Comparison of ENCODE assay signal across 9 cellular contexts in the genomic region with DNA sequence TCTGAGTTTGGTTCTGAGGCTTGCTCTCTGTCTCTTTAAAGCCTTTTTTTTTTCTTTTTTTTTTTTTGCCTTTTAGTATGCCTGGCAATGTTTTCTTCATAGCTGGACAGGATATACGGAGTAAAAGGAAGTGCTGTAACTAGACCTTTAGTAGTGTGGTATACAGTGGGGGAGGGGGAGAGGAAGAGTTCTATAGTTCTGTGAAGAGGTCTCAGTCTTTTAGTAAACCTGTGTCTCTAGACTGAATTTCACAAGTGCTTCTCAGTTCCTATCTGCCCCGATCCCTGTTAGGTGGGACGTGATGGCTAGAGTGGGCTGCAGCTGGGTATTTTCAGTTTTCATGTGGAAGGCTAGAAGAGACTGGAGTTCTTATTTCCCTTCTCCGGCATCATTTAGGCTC. TPM values are rescaled to one million over a fixed set of nuclear protein-coding genes. Genes with fewer than 3 reads are reported as not detected.
DNase-seq lines count a peak whose midpoint lies in the region; ATAC-seq, FAIRE-seq and TF ChIP-seq lines count a peak whose summit lies in the region.
"Had no signal": no experiment of that assay in that cellular context is flagged by ENCODE, and none has a peak within 500 bp of the region (broad histone marks: within the 10 kb centered on the region; RNA-seq: fewer than 3 reads in every experiment).

No MANE protein-coding gene starts in this region.

- no peak overlapping the region for H3K4me3 ChIP-seq in right cardiac atrium (ENCODE audit: low read length)
- peak overlapping the region; percentile 10 to 61 (median 43); a peak in 4 of 6 replicates for H3K4me3 ChIP-seq in HepG2 (replicated peaks in 1 of 3; ENCODE audit: insufficient read depth in 1 of 3, low read depth in 2 of 3, low read length in 3 of 3)

- no peak overlapping the region for H3K4me3 Mint-ChIP-seq in activated B cell treated with CpG ODN at 0.5 μM for 24 hours
- H3K4me3 Mint-ChIP-seq in T-helper 17 cell, result no peak overlapping the region

- DNase-seq in right cardiac atrium, result no peak
- no peak for DNase-seq in Right ventricle myocardium inferior (ENCODE audit: missing footprints)
- no peak for DNase-seq in activated B cell treated with CpG ODN at 0.5 μM for 24 hours
- DNase-seq in HepG2 (ENCODE audit: low spot score), result peak; percentile 76
- DNase-seq in T-helper 17 cell, result no peak
- no peak for DNase-seq in activated gamma-delta T cell treated with Interleukin-2 at 50 U/mL for 16 hours
- DNase-seq in GM19238 (ENCODE audit: insufficient read length, low spot score), result no peak
- DNase-seq: COR-L47 had no signal

- H3K9me3 ChIP-seq in right cardiac atrium (ENCODE audit: control insufficient read depth, low read length), result no peaks in the 10 kb centered on the region
- H3K9me3 ChIP-seq in HepG2 (ENCODE audit: low read length), result no peaks in the 10 kb centered on the region
- H3K9me3 ChIP-seq in T-helper 17 cell (ENCODE audit: control insufficient read depth, low read length, poor library complexity, severe bottlenecking), result no peaks in the 10 kb centered on the region

- CTCF ChIA-PET in activated B cell treated with CpG ODN at 0.5 μM for 24 hours (lab: Charles Lee) (no interaction called here), HepG2 (lab: Yijun Ruan, JAX; ENCODE audit: low intra/inter-chr PET ratio, low total read pairs) (no interaction called here)

- H2AFZ ChIP-seq in HepG2 (ENCODE audit: low read length), result no peak overlapping the region

- H3K4me1 Mint-ChIP-seq in activated B cell treated with CpG ODN at 0.5 μM for 24 hours, result peaks cover 31% of the 10 kb centered on the region
- no peaks in the 10 kb centered on the region for H3K4me1 Mint-ChIP-seq in T-helper 17 cell

- H3K36me3 Mint-ChIP-seq in activated B cell treated with CpG ODN at 0.5 μM for 24 hours (ENCODE audit: low read depth) (no peaks in the 10 kb centered on the region), T-helper 17 cell (ENCODE audit: low read depth) (peaks cover 6% of the 10 kb centered on the region)

- no peak for TF ChIP-seq RAD21 in HepG2 (CRISPR knock-in tag; IDR thresholded peaks at IDR 0.05)

- H3K4me1 ChIP-seq in right cardiac atrium (ENCODE audit: control insufficient read depth, insufficient read depth, low read length), result no peaks in the 10 kb centered on the region
- H3K4me1 ChIP-seq in HepG2 (ENCODE audit: insufficient read depth, low read length), result peaks cover 71% of the 10 kb centered on the region

- WGBS in right cardiac atrium, result 24% methylated on average over 4 of the region's 4 CpGs
- WGBS in HepG2 (ENCODE audit: low lambda C conversion rate), result 12% methylated on average over 4 of the region's 4 CpGs

- H3K27ac Mint-ChIP-seq in activated B cell treated with CpG ODN at 0.5 μM for 24 hours (peak overlapping the region; percentile 1), T-helper 17 cell (no peak overlapping the region)

- in situ Hi-C loops in HepG2 (cut with HindIII; ENCODE audit: extremely low pct_ligation_motif_present, low pct_unique_long_range_greater_than_20kb), result no loop called here

- H3K79me2 ChIP-seq in HepG2 (ENCODE audit: insufficient read depth, low read length), result peaks cover 19% of the 10 kb centered on the region

- H3K27me3 ChIP-seq in right cardiac atrium (ENCODE audit: control insufficient read depth, insufficient read depth) (no peaks in the 10 kb centered on the region), HepG2 (ENCODE audit: control insufficient read depth in 1 of 2, insufficient read depth in 2 of 2, low read length in 2 of 2) (no peaks in the 10 kb centered on the region; a peak in 1 of 5 replicates)

- peak; percentile 23 for FAIRE-seq in HepG2 (lab: Jason Lieb, UNC)

- no peaks in the 10 kb centered on the region for H4K20me1 ChIP-seq in HepG2 (ENCODE audit: insufficient read depth, low read length)

- H3K4me2 ChIP-seq in HepG2 (ENCODE audit: low read depth, low read length), result peak overlapping the region; percentile 79

- H3K27ac ChIP-seq in right cardiac atrium (ENCODE audit: low read length) (peak overlapping the region; percentile 64), HepG2 (ENCODE audit: extremely low read length, insufficient read depth, low read length) (peak overlapping the region; percentile 95)

- peak overlapping the region; percentile 71 for H3K9ac ChIP-seq in HepG2 (ENCODE audit: insufficient read depth, low read depth, low read length)

- peaks cover 0 to under 1% of the 10 kb centered on the region in 2 experiments; a peak in 1 of 5 replicates for H3K36me3 ChIP-seq in HepG2 (replicated peaks in 1 of 2; ENCODE audit: control insufficient read depth in 1 of 2, insufficient read depth in 2 of 2, low read length in 2 of 2)

- TF ChIP-seq EP300 in HepG2 (IDR thresholded peaks at IDR 0.05; ENCODE audit: low read depth in 2 of 2, low read length in 2 of 2) (no peak; a peak in 1 of 4 replicates), HepG2 (CRISPR knock-in tag; IDR thresholded peaks at IDR 0.05; ENCODE audit: borderline replicate concordance) (no peak)

- TF ChIP-seq CTCF in activated B cell treated with CpG ODN at 0.5 μM for 24 hours (IDR thresholded peaks at IDR 0.05), result no peak
- TF ChIP-seq CTCF in HepG2 (CRISPR knock-in tag; IDR thresholded peaks at IDR 0.05), result no peak

- POLR2A ChIA-PET in activated B cell treated with CpG ODN at 0.5 μM for 24 hours (lab: Charles Lee) (no interaction called here), HepG2 (lab: Yijun Ruan, JAX) (interaction anchor here (1.0 to 4.7 kb wide), 4 partner anchors 9 to 47 kb away, joined by 3 to 73 read pairs (median 4); partner anchors contain the start of genes COX15 and CUTC)

- peak; percentile 84 to 91 for ATAC-seq in right cardiac atrium
- no peak for ATAC-seq in Right ventricle myocardium inferior
- no peak for ATAC-seq in activated B cell treated with CpG ODN at 0.5 μM for 24 hours (ENCODE audit: low read depth)
- ATAC-seq in HepG2, result peak; percentile 27
- ATAC-seq in T-helper 17 cell, result no peak
- no peak for ATAC-seq in GM21786 (IDR thresholded peaks at IDR 0.05; ENCODE audit: unreplicated experiment)

- intact Hi-C loops in right cardiac atrium (cut with DNase I), result no loop called here
- intact Hi-C loops in Right ventricle myocardium inferior (cut with DNase I), result no loop called here
- intact Hi-C loops in activated B cell treated with CpG ODN at 0.5 μM for 24 hours (cut with micrococcal nuclease), result no loop called here
- intact Hi-C loops in HepG2 (cut with micrococcal nuclease; ENCODE audit: unreplicated experiment), result no loop called here

- peaks cover 3% of the 10 kb centered on the region for H3K9me3 Mint-ChIP-seq in activated B cell treated with CpG ODN at 0.5 μM for 24 hours

- no peaks in the 10 kb centered on the region for H3K27me3 Mint-ChIP-seq in activated B cell treated with CpG ODN at 0.5 μM for 24 hours
- H3K27me3 Mint-ChIP-seq in T-helper 17 cell, result no peaks in the 10 kb centered on the region

- BruUV-seq in HepG2 (replicated peaks; lab: Mats Ljungman, UMichigan), result no TSS peak

- no peak for TF ChIP-seq POLR2A in HepG2 (IDR thresholded peaks at IDR 0.05; ENCODE audit: insufficient read depth in 1 of 2, low read depth in 2 of 2, low read length in 2 of 2)

RNA-seq across cellular contexts. Expression of gene ABCC2, which starts 3.1 kb away (rescaled TPM):
- under 1 TPM; 0.17 to 0.89 (median 0.38) TPM for total RNA-seq in right cardiac atrium
- polyA plus RNA-seq in right cardiac atrium, result 0.29 TPM
- 0.05 TPM for total RNA-seq in Right ventricle myocardium inferior
- 2.9 and 4.0 TPM in 2 replicates for total RNA-seq in activated B cell treated with CpG ODN at 0.5 μM for 24 hours
- 69.6 and 181 TPM in 2 replicates for total RNA-seq in HepG2 (2016; rRNA removed; fragmentation: Illumina TruSeq; extraction: Trizol)
- total RNA-seq in HepG2 (2016; cell fraction: cytosol; rRNA removed; fragmentation: Illumina TruSeq; extraction: Trizol; ENCODE audit: low read depth), result 31.3 and 40.8 TPM in 2 replicates
- total RNA-seq in HepG2 (2016; cell fraction: insoluble cytoplasmic fraction; rRNA removed; fragmentation: Illumina TruSeq; extraction: Trizol), result 67.7 and 182 TPM in 2 replicates
- 50.0 and 56.1 TPM in 2 replicates for total RNA-seq in HepG2 (2016; cell fraction: membrane; rRNA removed; fragmentation: Illumina TruSeq; extraction: Trizol)
- 355 and 375 TPM in 2 replicates for total RNA-seq in HepG2 (2016; cell fraction: nucleus; rRNA removed; fragmentation: Illumina TruSeq; extraction: Trizol)
- 494 and 497 TPM in 2 replicates for polyA plus RNA-seq in HepG2 (2011; rRNA removed)
- polyA plus RNA-seq in HepG2 (2011; cell fraction: cytosol; rRNA removed), result 143 and 146 TPM in 2 replicates
- polyA plus RNA-seq in HepG2 (2011; cell fraction: nucleus; rRNA removed), result 1,936 and 2,090 TPM in 2 replicates
- 190 and 211 TPM in 2 replicates for polyA plus RNA-seq in HepG2 (2012)
- 15.4 and 16.6 TPM in 2 replicates for polyA plus RNA-seq in HepG2 (2016; cell fraction: cytosol; fragmentation: Illumina TruSeq; extraction: Trizol; ENCODE audit: low read depth)
- polyA plus RNA-seq in HepG2 (2016; cell fraction: insoluble cytoplasmic fraction; fragmentation: Illumina TruSeq; extraction: Trizol; ENCODE audit: low read depth), result 60.6 and 62.7 TPM in 2 replicates
- 30.7 and 37.6 TPM in 2 replicates for polyA plus RNA-seq in HepG2 (2016; cell fraction: membrane; fragmentation: Illumina TruSeq; extraction: Trizol; ENCODE audit: low read depth)
- 729 and 777 TPM in 2 replicates for polyA plus RNA-seq in HepG2 (2016; cell fraction: nucleus; fragmentation: Illumina TruSeq; extraction: Trizol; ENCODE audit: insufficient read depth, low read depth)
- polyA minus RNA-seq in HepG2 (2011; rRNA and poly(A)+ RNA removed; ENCODE audit: low replicate concordance), result 436 and 561 TPM in 2 replicates
- 86.9 and 93.4 TPM in 2 replicates for polyA minus RNA-seq in HepG2 (2011; cell fraction: cytosol; rRNA and poly(A)+ RNA removed)
- 718 and 929 TPM in 2 replicates for polyA minus RNA-seq in HepG2 (2011; cell fraction: nucleus; rRNA and poly(A)+ RNA removed)
- total RNA-seq in T-helper 17 cell, result 1 to 10 TPM; 3.0 to 3.2 TPM

RNA-seq across cellular contexts. Expression of gene CUTC, which starts 47.3 kb away (rescaled TPM):
- 10 to 100 TPM; 22.6 to 29.6 (median 26.7) TPM for total RNA-seq in right cardiac atrium
- polyA plus RNA-seq in right cardiac atrium, result 32.3 TPM
- 37.2 TPM for total RNA-seq in Right ventricle myocardium inferior
- 25.4 and 27.5 TPM in 2 replicates for total RNA-seq in activated B cell treated with CpG ODN at 0.5 μM for 24 hours
- total RNA-seq in HepG2 (2016; rRNA removed; fragmentation: Illumina TruSeq; extraction: Trizol), result 25.8 and 36.5 TPM in 2 replicates
- total RNA-seq in HepG2 (2016; cell fraction: cytosol; rRNA removed; fragmentation: Illumina TruSeq; extraction: Trizol; ENCODE audit: low read depth), result 6.6 and 6.8 TPM in 2 replicates
- 28.5 and 37.2 TPM in 2 replicates for total RNA-seq in HepG2 (2016; cell fraction: insoluble cytoplasmic fraction; rRNA removed; fragmentation: Illumina TruSeq; extraction: Trizol)
- total RNA-seq in HepG2 (2016; cell fraction: membrane; rRNA removed; fragmentation: Illumina TruSeq; extraction: Trizol), result 10.7 and 13.4 TPM in 2 replicates
- total RNA-seq in HepG2 (2016; cell fraction: nucleus; rRNA removed; fragmentation: Illumina TruSeq; extraction: Trizol), result 17.5 and 20.5 TPM in 2 replicates
- polyA plus RNA-seq in HepG2 (2011; rRNA removed), result 17.7 and 22.3 TPM in 2 replicates
- 11.7 and 17.5 TPM in 2 replicates for polyA plus RNA-seq in HepG2 (2011; cell fraction: cytosol; rRNA removed)
- polyA plus RNA-seq in HepG2 (2011; cell fraction: nucleus; rRNA removed), result 13.6 and 18.8 TPM in 2 replicates
- 24.1 and 29.0 TPM in 2 replicates for polyA plus RNA-seq in HepG2 (2012)
- polyA plus RNA-seq in HepG2 (2016; cell fraction: cytosol; fragmentation: Illumina TruSeq; extraction: Trizol; ENCODE audit: low read depth), result 4.9 and 6.1 TPM in 2 replicates
- 34.4 and 40.4 TPM in 2 replicates for polyA plus RNA-seq in HepG2 (2016; cell fraction: insoluble cytoplasmic fraction; fragmentation: Illumina TruSeq; extraction: Trizol; ENCODE audit: low read depth)
- 9.0 and 10.3 TPM in 2 replicates for polyA plus RNA-seq in HepG2 (2016; cell fraction: membrane; fragmentation: Illumina TruSeq; extraction: Trizol; ENCODE audit: low read depth)
- 23.9 and 24.5 TPM in 2 replicates for polyA plus RNA-seq in HepG2 (2016; cell fraction: nucleus; fragmentation: Illumina TruSeq; extraction: Trizol; ENCODE audit: insufficient read depth, low read depth)
- 22.2 and 41.0 TPM in 2 replicates for polyA minus RNA-seq in HepG2 (2011; rRNA and poly(A)+ RNA removed; ENCODE audit: low replicate concordance)
- 6.5 and 6.7 TPM in 2 replicates for polyA minus RNA-seq in HepG2 (2011; cell fraction: cytosol; rRNA and poly(A)+ RNA removed)
- polyA minus RNA-seq in HepG2 (2011; cell fraction: nucleus; rRNA and poly(A)+ RNA removed), result 30.2 and 32.3 TPM in 2 replicates
- total RNA-seq in T-helper 17 cell, result 10 to 100 TPM; 17.1 to 17.6 TPM

RNA-seq across cellular contexts. Expression of gene COX15, which starts 47.4 kb away (rescaled TPM):
- total RNA-seq in right cardiac atrium, result 10 to 100 TPM; 23.6 to 26.4 (median 25.9) TPM
- polyA plus RNA-seq in right cardiac atrium, result 16.5 TPM
- 30.1 TPM for total RNA-seq in Right ventricle myocardium inferior
- total RNA-seq in activated B cell treated with CpG ODN at 0.5 μM for 24 hours, result 39.8 and 44.5 TPM in 2 replicates
- total RNA-seq in HepG2 (2016; rRNA removed; fragmentation: Illumina TruSeq; extraction: Trizol), result 44.7 and 59.4 TPM in 2 replicates
- 4.9 and 5.6 TPM in 2 replicates for total RNA-seq in HepG2 (2016; cell fraction: cytosol; rRNA removed; fragmentation: Illumina TruSeq; extraction: Trizol; ENCODE audit: low read depth)
- 44.5 and 56.7 TPM in 2 replicates for total RNA-seq in HepG2 (2016; cell fraction: insoluble cytoplasmic fraction; rRNA removed; fragmentation: Illumina TruSeq; extraction: Trizol)
- 15.8 and 19.5 TPM in 2 replicates for total RNA-seq in HepG2 (2016; cell fraction: membrane; rRNA removed; fragmentation: Illumina TruSeq; extraction: Trizol)
- 22.2 and 24.1 TPM in 2 replicates for total RNA-seq in HepG2 (2016; cell fraction: nucleus; rRNA removed; fragmentation: Illumina TruSeq; extraction: Trizol)
- 17.4 and 19.2 TPM in 2 replicates for polyA plus RNA-seq in HepG2 (2011; rRNA removed)
- polyA plus RNA-seq in HepG2 (2011; cell fraction: cytosol; rRNA removed), result 8.0 and 11.2 TPM in 2 replicates
- polyA plus RNA-seq in HepG2 (2011; cell fraction: nucleus; rRNA removed), result 10.1 and 13.7 TPM in 2 replicates
- 16.0 and 25.6 TPM in 2 replicates for polyA plus RNA-seq in HepG2 (2012)
- 3.4 and 4.0 TPM in 2 replicates for polyA plus RNA-seq in HepG2 (2016; cell fraction: cytosol; fragmentation: Illumina TruSeq; extraction: Trizol; ENCODE audit: low read depth)
- polyA plus RNA-seq in HepG2 (2016; cell fraction: insoluble cytoplasmic fraction; fragmentation: Illumina TruSeq; extraction: Trizol; ENCODE audit: low read depth), result 40.4 and 40.7 TPM in 2 replicates
- polyA plus RNA-seq in HepG2 (2016; cell fraction: membrane; fragmentation: Illumina TruSeq; extraction: Trizol; ENCODE audit: low read depth), result 9.5 and 10.0 TPM in 2 replicates
- 25.7 and 26.1 TPM in 2 replicates for polyA plus RNA-seq in HepG2 (2016; cell fraction: nucleus; fragmentation: Illumina TruSeq; extraction: Trizol; ENCODE audit: insufficient read depth, low read depth)
- polyA minus RNA-seq in HepG2 (2011; rRNA and poly(A)+ RNA removed; ENCODE audit: low replicate concordance), result 18.4 and 29.2 TPM in 2 replicates
- polyA minus RNA-seq in HepG2 (2011; cell fraction: cytosol; rRNA and poly(A)+ RNA removed), result 12.0 and 14.7 TPM in 2 replicates
- polyA minus RNA-seq in HepG2 (2011; cell fraction: nucleus; rRNA and poly(A)+ RNA removed), result 13.5 and 15.9 TPM in 2 replicates
- 10 to 100 TPM; 16.3 to 16.6 TPM for total RNA-seq in T-helper 17 cell

Comparison
In these comparisons a context has a peak if more than half of its experiments do, and no peak if none do; other contexts are left out.
1. ATAC-seq: peak in right cardiac atrium (2 of 2) and HepG2 (single experiment); none in Right ventricle myocardium inferior (single experiment), activated B cell treated with CpG ODN at 0.5 μM for 24 hours (single experiment), T-helper 17 cell (single experiment) and GM21786 (single experiment).